In genomic region chr7:129898502-129899160, GRCh38 we compare ENCODE assay signal across 17 cellular contexts. TPM values are rescaled to one million over a fixed set of nuclear protein-coding genes. Genes with fewer than 3 reads are reported as not detected.
DNase-seq lines count a peak whose midpoint lies in the region; ATAC-seq lines count a peak whose summit lies in the region.
"Had no signal": no experiment of that assay in that cellular context is flagged by ENCODE, and none has a peak within 500 bp of the region (broad histone marks: within the 10 kb centered on the region; RNA-seq: fewer than 3 reads in every experiment).

No MANE protein-coding gene starts in this region.

- H3K4me3 ChIP-seq in skeletal muscle tissue (ENCODE audit: low read length in 3 of 3), result no peak overlapping the region
- H3K4me3 ChIP-seq: BLaER1 treated with 17β-estradiol and CSF1 and Interleukin-3, amounts not matched to agents 10 nM and 100 nM; breast epithelium; gastroesophageal sphincter had no signal

- H3K27ac Mint-ChIP-seq in activated naive CD8-positive, alpha-beta T cell, result no peak overlapping the region
- no peak overlapping the region for H3K27ac Mint-ChIP-seq in activated naive CD8-positive, alpha-beta T cell treated with anti-CD3 and anti-CD28 coated beads for 36 hours
- peak overlapping the region; percentile 8 for H3K27ac Mint-ChIP-seq in T-helper 17 cell
- H3K27ac Mint-ChIP-seq in immature natural killer cell, result peak overlapping the region in 4 of 6 donors; percentile 4 to 52 (median 10)
- H3K27ac Mint-ChIP-seq: activated CD4-positive, alpha-beta T cell treated with anti-CD3 and anti-CD28 coated beads, Interleukin-2, amount 10 ng/mL, durations not matched to agents 7 days and 5 days had no signal

- H3K4me3 Mint-ChIP-seq in activated naive CD8-positive, alpha-beta T cell, result peak overlapping the region; percentile 25
- H3K4me3 Mint-ChIP-seq in activated naive CD8-positive, alpha-beta T cell treated with anti-CD3 and anti-CD28 coated beads for 36 hours, result no peak overlapping the region
- no peak overlapping the region for H3K4me3 Mint-ChIP-seq in T-helper 17 cell
- H3K4me3 Mint-ChIP-seq in immature natural killer cell, result no peak overlapping the region
- H3K4me3 Mint-ChIP-seq: activated CD4-positive, alpha-beta T cell treated with anti-CD3 and anti-CD28 coated beads, Interleukin-2, amount 10 ng/mL, durations not matched to agents 7 days and 5 days had no signal

- peaks cover 58% of the 10 kb centered on the region for H3K4me1 Mint-ChIP-seq in activated naive CD8-positive, alpha-beta T cell (ENCODE audit: low read depth)
- H3K4me1 Mint-ChIP-seq in activated naive CD8-positive, alpha-beta T cell treated with anti-CD3 and anti-CD28 coated beads for 36 hours, result peaks cover 27% of the 10 kb centered on the region
- H3K4me1 Mint-ChIP-seq in T-helper 17 cell, result peaks cover 42% of the 10 kb centered on the region
- peaks cover 27 to 50% of the 10 kb centered on the region in 2 donors for H3K4me1 Mint-ChIP-seq in immature natural killer cell

- peaks cover 0 to 2% (median 0%) of the 10 kb centered on the region in 3 donors for H3K36me3 ChIP-seq in skeletal muscle tissue (ENCODE audit: control insufficient read depth in 3 of 3, insufficient read depth in 3 of 3, low read length in 3 of 3)
- H3K36me3 ChIP-seq: breast epithelium had no signal

- H3K4me1 ChIP-seq in skeletal muscle tissue (ENCODE audit: control insufficient read depth in 3 of 3, insufficient read depth in 3 of 3, low read length in 3 of 3), result peaks cover 9 to 26% (median 24%) of the 10 kb centered on the region in 3 donors
- H3K4me1 ChIP-seq: breast epithelium had no signal

- H3K36me3 Mint-ChIP-seq in activated naive CD8-positive, alpha-beta T cell, result peaks cover 16% of the 10 kb centered on the region
- peaks cover 9% of the 10 kb centered on the region for H3K36me3 Mint-ChIP-seq in activated naive CD8-positive, alpha-beta T cell treated with anti-CD3 and anti-CD28 coated beads for 36 hours
- H3K36me3 Mint-ChIP-seq in T-helper 17 cell (ENCODE audit: low read depth) (no peaks in the 10 kb centered on the region), immature natural killer cell (peaks cover 0 to 14% (median 4%) of the 10 kb centered on the region in 3 donors)

- H3K9me3 Mint-ChIP-seq in activated naive CD8-positive, alpha-beta T cell (ENCODE audit: low read depth), result no peaks in the 10 kb centered on the region
- H3K9me3 Mint-ChIP-seq in activated naive CD8-positive, alpha-beta T cell treated with anti-CD3 and anti-CD28 coated beads for 36 hours, result no peaks in the 10 kb centered on the region
- H3K9me3 Mint-ChIP-seq in immature natural killer cell, result no peaks in the 10 kb centered on the region
- H3K9me3 Mint-ChIP-seq: activated CD4-positive, alpha-beta T cell treated with anti-CD3 and anti-CD28 coated beads, Interleukin-2, amount 10 ng/mL, durations not matched to agents 7 days and 5 days had no signal

- ATAC-seq in T-helper 17 cell, result no peak
- ATAC-seq: esophagus mucosa, gastroesophageal sphincter had no signal

- no peak for DNase-seq in activated naive CD8-positive, alpha-beta T cell treated with anti-CD3 and anti-CD28 coated beads for 36 hours
- no peak for DNase-seq in T-helper 17 cell
- DNase-seq in immature natural killer cell, result no peak
- DNase-seq in dedifferentiated amniotic fluid mesenchymal stem cell (ENCODE audit: extremely low spot score), result no peak
- DNase-seq in NCI-H1694 (lab: John Stamatoyannopoulos, UW), result no peak
- no peak for DNase-seq in SIG-M5 treated with dmso at 0.1 percent for 504 hours (lab: John Stamatoyannopoulos, UW; ENCODE audit: unreplicated experiment)
- DNase-seq: activated CD4-positive, alpha-beta T cell treated with anti-CD3 and anti-CD28 coated beads, Interleukin-2, amount 10 ng/mL, durations not matched to agents 7 days and 5 days; activated effector memory CD4-positive, alpha-beta T cell treated with Interleukin-2 at 50 U/mL for 16 hours; NCI-H526; stimulated activated CD4-positive, alpha-beta T cell treated with anti-CD3 and anti-CD28 coated beads, Interleukin-12 subunit alpha, Interleukin-12 subunit beta, amount 100 ng/mL, for 4 hours had no signal

- H3K27me3 Mint-ChIP-seq in activated naive CD8-positive, alpha-beta T cell, result no peaks in the 10 kb centered on the region
- H3K27me3 Mint-ChIP-seq in activated naive CD8-positive, alpha-beta T cell treated with anti-CD3 and anti-CD28 coated beads for 36 hours, result no peaks in the 10 kb centered on the region
- H3K27me3 Mint-ChIP-seq in T-helper 17 cell (no peaks in the 10 kb centered on the region), immature natural killer cell (ENCODE audit: low read depth in 3 of 3) (peaks cover 0 to 3% (median 2%) of the 10 kb centered on the region in 3 donors)
- H3K27me3 Mint-ChIP-seq: activated CD4-positive, alpha-beta T cell treated with anti-CD3 and anti-CD28 coated beads, Interleukin-2, amount 10 ng/mL, durations not matched to agents 7 days and 5 days had no signal

- no peak overlapping the region for H3K9ac ChIP-seq in skeletal muscle tissue (ENCODE audit: low read depth in 1 of 3, low read length in 3 of 3)
- H3K9ac ChIP-seq: BLaER1 treated with 17β-estradiol and CSF1 and Interleukin-3, amounts not matched to agents 10 nM and 100 nM had no signal

- H3K27me3 ChIP-seq in skeletal muscle tissue (ENCODE audit: control insufficient read depth in 3 of 3, insufficient read depth in 3 of 3, low read length in 3 of 3), result no peaks in the 10 kb centered on the region
- H3K27me3 ChIP-seq: BLaER1 treated with 17β-estradiol and CSF1 and Interleukin-3, amounts not matched to agents 10 nM and 100 nM; breast epithelium; gastroesophageal sphincter; neutrophil had no signal

- H3K9me3 ChIP-seq in T-helper 17 cell (ENCODE audit: control insufficient read depth, low read length, poor library complexity, severe bottlenecking) (no peaks in the 10 kb centered on the region), skeletal muscle tissue (ENCODE audit: control insufficient read depth in 3 of 3, low read length in 3 of 3) (no peaks in the 10 kb centered on the region)
- H3K9me3 ChIP-seq: BLaER1 treated with 17β-estradiol and CSF1 and Interleukin-3, amounts not matched to agents 10 nM and 100 nM; breast epithelium; gastroesophageal sphincter; neutrophil had no signal

- peak overlapping the region; percentile 61 for H3K27ac ChIP-seq in skeletal muscle tissue (ENCODE audit: low read depth, low read length)
- H3K27ac ChIP-seq: BLaER1 treated with 17β-estradiol and CSF1 and Interleukin-3, amounts not matched to agents 10 nM and 100 nM; neutrophil had no signal

RNA-seq across cellular contexts. Expression of gene UBE2H, which starts 54.1 kb away (rescaled TPM):
- total RNA-seq in activated naive CD8-positive, alpha-beta T cell treated with anti-CD3 and anti-CD28 coated beads for 36 hours, result 10 to 100 TPM; 15.7 to 16.9 TPM
- total RNA-seq in T-helper 17 cell (10 to 100 TPM; 77.9 to 84.2 TPM), skeletal muscle tissue (61.6 TPM)
- 10 to 100 TPM; 28.1 to 71.9 (median 32.2) TPM for polyA plus RNA-seq in immature natural killer cell

Comparison
In these comparisons a context has a peak if more than half of its experiments do, and no peak if none do; other contexts are left out.
1. H3K27ac Mint-ChIP-seq: peak in T-helper 17 cell (single experiment) and immature natural killer cell (4 of 6); none in activated naive CD8-positive, alpha-beta T cell (single experiment) and activated naive CD8-positive, alpha-beta T cell treated with anti-CD3 and anti-CD28 coated beads for 36 hours (single experiment).